In genomic region chr12:12007001-12007712, GRCh38 we compare ENCODE assay signal across 8 cellular contexts.
A peak's percentile ranks its signal among the peaks of the same experiment; 100 is the strongest.
DNase-seq lines count a peak whose midpoint lies in the region; ATAC-seq lines count a peak whose summit lies in the region.
"Had no signal": no experiment of that assay in that cellular context is flagged by ENCODE, and none has a peak within 500 bp of the region (broad histone marks: within the 10 kb centered on the region; RNA-seq: fewer than 3 reads in every experiment).

No MANE protein-coding gene starts in this region.

- DNase-seq in activated CD4-positive, alpha-beta T cell treated with anti-CD3 and anti-CD28 coated beads, Interleukin-2, amount 50 U/mL, for 4 hours = peak; percentile 69 to 75
- DNase-seq in stimulated activated CD8-positive, alpha-beta memory T cell treated with anti-CD3 and anti-CD28 coated beads, Interleukin-7, amount 100 ng/mL, for 48 hours (ENCODE audit: extremely low read depth in 1 of 2, low read depth in 1 of 2) = peak; percentile 73 to 89
- DNase-seq in cerebellar nuclear complex (lab: John Stamatoyannopoulos, UW) (no peak), NCI-H128 (lab: John Stamatoyannopoulos, UW; ENCODE audit: unreplicated experiment) (no peak), DMS79 treated with DMSO at 0.1 percent for 48 hours (lab: John Stamatoyannopoulos, UW) (no peak)
- DNase-seq: NCI-H82 had no signal

- H3K4me3 Mint-ChIP-seq in dendritic cell treated with granulocyte-macrophage colony-stimulating factor and Interleukin-4, amounts not matched to agents 40 ng/mL and 50 ng/mL, for 4 days = no peak overlapping the region

- H3K36me3 Mint-ChIP-seq in dendritic cell treated with granulocyte-macrophage colony-stimulating factor and Interleukin-4, amounts not matched to agents 40 ng/mL and 50 ng/mL, for 4 days (ENCODE audit: low read depth) = no peaks in the 10 kb centered on the region

- intact Hi-C loops in dendritic cell treated with granulocyte-macrophage colony-stimulating factor and Interleukin-4, amounts not matched to agents 40 ng/mL and 50 ng/mL, for 4 days (cut with micrococcal nuclease) = no loop called here

- ATAC-seq in HG03378 (IDR thresholded peaks at IDR 0.05; ENCODE audit: unreplicated experiment) = peak; percentile 32

- peaks cover 46% of the 10 kb centered on the region for H3K4me1 Mint-ChIP-seq in dendritic cell treated with granulocyte-macrophage colony-stimulating factor and Interleukin-4, amounts not matched to agents 40 ng/mL and 50 ng/mL, for 4 days (ENCODE audit: low read depth)

- peaks cover 6% of the 10 kb centered on the region for H3K27me3 Mint-ChIP-seq in dendritic cell treated with granulocyte-macrophage colony-stimulating factor and Interleukin-4, amounts not matched to agents 40 ng/mL and 50 ng/mL, for 4 days

- no peaks in the 10 kb centered on the region for H3K9me3 Mint-ChIP-seq in dendritic cell treated with granulocyte-macrophage colony-stimulating factor and Interleukin-4, amounts not matched to agents 40 ng/mL and 50 ng/mL, for 4 days

- peak overlapping the region; percentile 95 for H3K27ac Mint-ChIP-seq in dendritic cell treated with granulocyte-macrophage colony-stimulating factor and Interleukin-4, amounts not matched to agents 40 ng/mL and 50 ng/mL, for 4 days

Comparison
In these comparisons a context has a peak if more than half of its experiments do, and no peak if none do; other contexts are left out.
1. DNase-seq: peak in activated CD4-positive, alpha-beta T cell treated with anti-CD3 and anti-CD28 coated beads, Interleukin-2, amount 50 U/mL, for 4 hours (2 of 2) and stimulated activated CD8-positive, alpha-beta memory T cell treated with anti-CD3 and anti-CD28 coated beads, Interleukin-7, amount 100 ng/mL, for 48 hours (2 of 2); none in cerebellar nuclear complex (0 of 2), NCI-H128 (single experiment) and DMS79 treated with DMSO at 0.1 percent for 48 hours (single experiment).